21 cellular contexts compared by ENCODE assay signal in the genomic region with DNA sequence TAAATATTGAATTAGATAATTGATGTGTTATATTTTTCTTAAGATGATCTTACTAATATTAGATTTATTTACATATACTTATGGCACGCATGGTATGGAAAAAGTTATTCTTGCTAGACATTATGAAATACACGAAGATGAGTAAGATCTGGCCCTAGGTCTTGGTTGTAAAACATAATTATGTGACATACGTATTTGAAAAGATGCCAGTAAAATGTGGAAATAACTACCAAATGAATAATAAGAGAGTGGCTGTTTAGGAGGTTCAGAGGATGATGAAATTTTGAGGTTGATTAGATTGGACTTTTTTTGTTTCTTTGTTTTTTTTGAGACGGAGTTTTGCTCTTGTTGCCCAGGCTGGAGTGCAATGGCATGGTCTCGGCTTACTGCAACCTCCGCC. TPM values are rescaled to one million over a fixed set of nuclear protein-coding genes. Genes with fewer than 3 reads are reported as not detected.
DNase-seq lines count a peak whose midpoint lies in the region; ATAC-seq, FAIRE-seq and TF ChIP-seq lines count a peak whose summit lies in the region.
"Had no signal": no experiment of that assay in that cellular context is flagged by ENCODE, and none has a peak within 500 bp of the region (broad histone marks: within the 10 kb centered on the region; RNA-seq: fewer than 3 reads in every experiment).

No MANE protein-coding gene starts in this region.

- peaks cover 3% of the 10 kb centered on the region for H3K23me2 ChIP-seq in H9 (ENCODE audit: insufficient read length, low read depth, low read length, poor library complexity, severe bottlenecking)

- H3K27ac ChIP-seq in brain microvascular endothelial cell: peak overlapping the region; percentile 51
- peak overlapping the region; percentile 40 for H3K27ac ChIP-seq in keratinocyte (ENCODE audit: control insufficient read depth, insufficient read depth, low read length)
- H3K27ac ChIP-seq in H9 (ENCODE audit: insufficient read length, low read depth, low read length): no peak overlapping the region

- H3K9ac ChIP-seq in keratinocyte (ENCODE audit: control insufficient read depth, extremely low read depth, insufficient read depth, low read length): no peak overlapping the region
- H3K9ac ChIP-seq in H9 (ENCODE audit: extremely low read depth, insufficient read length, low read length): no peak overlapping the region

- no peak overlapping the region for H3K14ac ChIP-seq in H9 (ENCODE audit: insufficient read depth, low read length)

- H4K8ac ChIP-seq in H9 (replicated peaks; ENCODE audit: insufficient read length, low read depth, low read length): no peak overlapping the region

- no peaks in the 10 kb centered on the region for H3K9me3 Mint-ChIP-seq in H9
- H3K9me3 Mint-ChIP-seq in activated CD4-positive, alpha-beta memory T cell treated with anti-CD3 and anti-CD28 coated beads, Interleukin-2, amount 10 ng/mL, durations not matched to agents 7 days and 5 days: no peaks in the 10 kb centered on the region
- H3K9me3 Mint-ChIP-seq: activated B cell treated with CpG ODN at 0.5 μM for 24 hours; activated naive CD4-positive, alpha-beta T cell treated with anti-CD3 and anti-CD28 coated beads, Interleukin-2, amount 50 U/mL, for 24 hours; CD4-positive, CD25-positive, alpha-beta regulatory T cell; naive thymus-derived CD8-positive, alpha-beta T cell had no signal

- H3K36me3 Mint-ChIP-seq in H9 (ENCODE audit: insufficient read depth in 1 of 3, low read depth in 3 of 3): peaks cover 0 to 4% (median 0%) of the 10 kb centered on the region in 3 experiments; a peak in 2 of 7 replicates
- H3K36me3 Mint-ChIP-seq in activated CD4-positive, alpha-beta memory T cell treated with anti-CD3 and anti-CD28 coated beads, Interleukin-2, amount 10 ng/mL, durations not matched to agents 7 days and 5 days (ENCODE audit: low read depth): peaks cover 8% of the 10 kb centered on the region

- H3K4me1 Mint-ChIP-seq in H9: peaks cover 3 to 11% of the 10 kb centered on the region in 2 experiments; a peak in 3 of 4 replicates
- H3K4me1 Mint-ChIP-seq in activated CD4-positive, alpha-beta memory T cell treated with anti-CD3 and anti-CD28 coated beads, Interleukin-2, amount 10 ng/mL, durations not matched to agents 7 days and 5 days: no peaks in the 10 kb centered on the region
- H3K4me1 Mint-ChIP-seq: activated B cell treated with CpG ODN at 0.5 μM for 24 hours; activated naive CD4-positive, alpha-beta T cell treated with anti-CD3 and anti-CD28 coated beads, Interleukin-2, amount 50 U/mL, for 24 hours; CD4-positive, CD25-positive, alpha-beta regulatory T cell; naive thymus-derived CD8-positive, alpha-beta T cell had no signal

- H4K91ac ChIP-seq in H9 (ENCODE audit: insufficient read length, low read depth, low read length): no peak overlapping the region

- H3T11ph ChIP-seq in H9 (ENCODE audit: low read length): no peak overlapping the region

- no peak overlapping the region for H2BK15ac ChIP-seq in H9 (ENCODE audit: low read depth, low read length)

- peak; percentile 82 to 85 for DNase-seq in AML-193 (lab: John Stamatoyannopoulos, UW)
- peak; percentile 95 for DNase-seq in MV-4-11 (lab: John Stamatoyannopoulos, UW)
- peak; percentile 12 for DNase-seq in brain microvascular endothelial cell
- DNase-seq in keratinocyte (ENCODE audit: low read depth, low spot score): peak; percentile 49
- no peak for DNase-seq in NCI-H345 (lab: John Stamatoyannopoulos, UW)
- DNase-seq in H9: no peak
- DNase-seq in activated CD4-positive, alpha-beta memory T cell treated with anti-CD3 and anti-CD28 coated beads, Interleukin-2, amount 10 ng/mL, durations not matched to agents 7 days and 5 days: no peak
- DNase-seq: activated B cell treated with CpG ODN at 0.5 μM for 24 hours; CD4-positive, CD25-positive, alpha-beta regulatory T cell; cerebellar nuclear complex; hippocampal formation; MG63; naive thymus-derived CD8-positive, alpha-beta T cell; retina; stimulated activated CD4-positive, alpha-beta T cell treated with anti-CD3 and anti-CD28 coated beads, Interleukin-2, amount 100 ng/mL, for 24 hours; SW 1271 had no signal

- H4K20me1 ChIP-seq in keratinocyte (ENCODE audit: control insufficient read depth, extremely low read depth, insufficient read depth, low read length): no peaks in the 10 kb centered on the region
- no peaks in the 10 kb centered on the region for H4K20me1 ChIP-seq in H9 (ENCODE audit: control insufficient read depth, insufficient read depth, insufficient read length)

- H3K27ac Mint-ChIP-seq in H9: no peak overlapping the region
- no peak overlapping the region for H3K27ac Mint-ChIP-seq in activated CD4-positive, alpha-beta memory T cell treated with anti-CD3 and anti-CD28 coated beads, Interleukin-2, amount 10 ng/mL, durations not matched to agents 7 days and 5 days
- H3K27ac Mint-ChIP-seq: activated B cell treated with CpG ODN at 0.5 μM for 24 hours; activated naive CD4-positive, alpha-beta T cell treated with anti-CD3 and anti-CD28 coated beads, Interleukin-2, amount 50 U/mL, for 24 hours; CD4-positive, CD25-positive, alpha-beta regulatory T cell; naive thymus-derived CD8-positive, alpha-beta T cell had no signal

- CTCF ChIA-PET in activated CD4-positive, alpha-beta memory T cell treated with anti-CD3 and anti-CD28 coated beads, Interleukin-2, amount 10 ng/mL, durations not matched to agents 7 days and 5 days (lab: Charles Lee): no interaction called here

- WGBS in H9 (ENCODE audit: extremely low coverage, insufficient read length, low lambda C conversion rate): no CpG with 5 or more reads among the region's 6 CpGs

- H3K4me1 ChIP-seq in keratinocyte (ENCODE audit: control insufficient read depth, extremely low read depth, insufficient read depth, low read length): peaks cover 15% of the 10 kb centered on the region
- no peaks in the 10 kb centered on the region for H3K4me1 ChIP-seq in H9 (ENCODE audit: insufficient read depth, low read length)

- H3K79me1 ChIP-seq in H9 (ENCODE audit: insufficient read depth, low read depth, low read length, poor library complexity, severe bottlenecking): no peaks in the 10 kb centered on the region

- H2BK120ac ChIP-seq in H9 (ENCODE audit: low read depth, low read length, poor library complexity, severe bottlenecking): no peak overlapping the region

- no peak overlapping the region for H2BK12ac ChIP-seq in H9 (ENCODE audit: insufficient read length, low read depth, low read length)

- no peak overlapping the region for H3K4ac ChIP-seq in H9 (ENCODE audit: low read depth, low read length)

- H3K79me2 ChIP-seq in keratinocyte (ENCODE audit: control insufficient read depth, insufficient read depth, low read length) (no peaks in the 10 kb centered on the region), H9 (ENCODE audit: insufficient read depth, low read length) (no peaks in the 10 kb centered on the region)

- H3K36me3 ChIP-seq in brain microvascular endothelial cell (replicated peaks): no peaks in the 10 kb centered on the region
- no peaks in the 10 kb centered on the region for H3K36me3 ChIP-seq in keratinocyte (ENCODE audit: control insufficient read depth in 2 of 2, extremely low read depth in 1 of 2, insufficient read depth in 2 of 2, low read length in 2 of 2)
- H3K36me3 ChIP-seq: MG63 had no signal

- no peak for ATAC-seq in HG03432 (IDR thresholded peaks at IDR 0.05; ENCODE audit: unreplicated experiment)
- ATAC-seq: left lobe of liver; naive thymus-derived CD8-positive, alpha-beta T cell had no signal

- no peaks in the 10 kb centered on the region for H3K27me3 ChIP-seq in brain microvascular endothelial cell (replicated peaks)
- H3K27me3 ChIP-seq in keratinocyte (ENCODE audit: control insufficient read depth, extremely low read depth, insufficient read depth, low read length): no peaks in the 10 kb centered on the region
- no peaks in the 10 kb centered on the region for H3K27me3 ChIP-seq in H9 (ENCODE audit: insufficient read depth, low read length)
- H3K27me3 ChIP-seq: MG63 had no signal

- no peak overlapping the region for H3K18ac ChIP-seq in H9 (ENCODE audit: insufficient read length, low read depth, low read length)

- no peak overlapping the region for H2BK5ac ChIP-seq in H9 (ENCODE audit: insufficient read length, low read length)

- H2AFZ ChIP-seq in keratinocyte (ENCODE audit: control insufficient read depth, low read length): no peak overlapping the region
- H2AFZ ChIP-seq in H9 (ENCODE audit: low read length): no peak overlapping the region

- no peak overlapping the region for H3K23ac ChIP-seq in H9 (ENCODE audit: insufficient read length, low read depth, low read length)

- H2AK5ac ChIP-seq in H9 (ENCODE audit: insufficient read length, low read length): no peak overlapping the region

- no peak for TF ChIP-seq CTCF in brain microvascular endothelial cell (IDR thresholded peaks at IDR 0.05; ENCODE audit: low read depth, low read length, missing control alignments)
- no peak for TF ChIP-seq CTCF in keratinocyte (optimal IDR thresholded peaks at IDR 0.05 in 1 of 3, IDR thresholded peaks at IDR 0.05 in 1 of 3, conservative IDR thresholded peaks at IDR 0.05 in 1 of 3; ENCODE audit: extremely low read depth in 1 of 3, insufficient read depth in 2 of 3, low read length in 3 of 3)
- no peak for TF ChIP-seq CTCF in H9 (conservative IDR thresholded peaks at IDR 0.05)

- no peaks in the 10 kb centered on the region for H3K9me3 ChIP-seq in keratinocyte (ENCODE audit: control insufficient read depth, low read depth, low read length)
- H3K9me3 ChIP-seq in H9 (ENCODE audit: control insufficient read depth, low read depth, low read length): no peaks in the 10 kb centered on the region
- H3K9me3 ChIP-seq: MG63 had no signal

- in situ Hi-C loops in brain microvascular endothelial cell (cut with HindIII; ENCODE audit: low pct_ligation_motif_present, low sequenced_read_pairs): no loop called here

- no peak overlapping the region for H3K56ac ChIP-seq in H9 (ENCODE audit: insufficient read length, low read depth, low read length)

- FAIRE-seq in keratinocyte (lab: Jason Lieb, UNC): no peak
- FAIRE-seq: endometrium, GM12891 had no signal

- H3K27me3 Mint-ChIP-seq in H9 (ENCODE audit: low read depth): no peaks in the 10 kb centered on the region
- no peaks in the 10 kb centered on the region for H3K27me3 Mint-ChIP-seq in activated CD4-positive, alpha-beta memory T cell treated with anti-CD3 and anti-CD28 coated beads, Interleukin-2, amount 10 ng/mL, durations not matched to agents 7 days and 5 days
- H3K27me3 Mint-ChIP-seq: activated B cell treated with CpG ODN at 0.5 μM for 24 hours; activated naive CD4-positive, alpha-beta T cell treated with anti-CD3 and anti-CD28 coated beads, Interleukin-2, amount 50 U/mL, for 24 hours; CD4-positive, CD25-positive, alpha-beta regulatory T cell; naive thymus-derived CD8-positive, alpha-beta T cell had no signal

- no peaks in the 10 kb centered on the region for H3K9me1 ChIP-seq in keratinocyte (ENCODE audit: control insufficient read depth, extremely low read depth, insufficient read depth, low read length)

- H3K4me3 ChIP-seq in brain microvascular endothelial cell (ENCODE audit: low read depth, low read length): no peak overlapping the region
- H3K4me3 ChIP-seq in keratinocyte (ENCODE audit: control insufficient read depth in 2 of 3, extremely low read depth in 1 of 3, insufficient read depth in 2 of 3, low read depth in 1 of 3, low read length in 3 of 3): no peak overlapping the region
- H3K4me3 ChIP-seq: MG63 had no signal

- H4K5ac ChIP-seq in H9 (ENCODE audit: insufficient read length, low read depth, low read length): no peak overlapping the region

- POLR2A ChIA-PET in activated CD4-positive, alpha-beta memory T cell treated with anti-CD3 and anti-CD28 coated beads, Interleukin-2, amount 10 ng/mL, durations not matched to agents 7 days and 5 days (lab: Charles Lee): no interaction called here

- H3K4me2 ChIP-seq in keratinocyte (ENCODE audit: control insufficient read depth, extremely low read depth, insufficient read depth, low read depth, low read length): no peak overlapping the region
- H3K4me2 ChIP-seq in H9 (ENCODE audit: insufficient read depth, insufficient read length, low read length): no peak overlapping the region

- H3K4me3 Mint-ChIP-seq in H9: no peak overlapping the region
- H3K4me3 Mint-ChIP-seq in activated CD4-positive, alpha-beta memory T cell treated with anti-CD3 and anti-CD28 coated beads, Interleukin-2, amount 10 ng/mL, durations not matched to agents 7 days and 5 days: no peak overlapping the region
- H3K4me3 Mint-ChIP-seq: activated B cell treated with CpG ODN at 0.5 μM for 24 hours; activated naive CD4-positive, alpha-beta T cell treated with anti-CD3 and anti-CD28 coated beads, Interleukin-2, amount 50 U/mL, for 24 hours; CD4-positive, CD25-positive, alpha-beta regulatory T cell; naive thymus-derived CD8-positive, alpha-beta T cell had no signal

- no peak overlapping the region for H2BK20ac ChIP-seq in H9 (ENCODE audit: low read depth, low read length, poor library complexity, severe bottlenecking)

- dilution Hi-C loops in keratinocyte (cut with MboI; ENCODE audit: extremely low pct_ligation_motif_present, low sequenced_read_pairs): no loop called here

RNA-seq across cellular contexts. Expression of a gene that starts 41.4 kb away (rescaled TPM):
- polyA plus RNA-seq in keratinocyte: 2.5 to 6.0 TPM (median 3.0 TPM) in 3 replicates
- polyA plus RNA-seq in keratinocyte (2011; ENCODE audit: low read depth): 6.5 TPM
- 0.97 and 2.0 TPM in 2 replicates for polyA plus RNA-seq in keratinocyte (2011; cell fraction: cytosol; rRNA removed)
- 5.8 and 6.2 TPM in 2 replicates for polyA plus RNA-seq in keratinocyte (2011; cell fraction: nucleus; rRNA removed)
- polyA plus RNA-seq in keratinocyte (2012; ENCODE audit: low replicate concordance): 2.6 and 4.0 TPM in 2 replicates
- 2.7 to 10.2 TPM (median 6.5 TPM) in 3 replicates for polyA minus RNA-seq in keratinocyte
- 6.1 TPM for polyA minus RNA-seq in keratinocyte (2011; cell fraction: cytosol; rRNA and poly(A)+ RNA removed)
- 9.3 and 15.2 TPM in 2 replicates for polyA minus RNA-seq in keratinocyte (2011; cell fraction: nucleus; rRNA and poly(A)+ RNA removed)
- total RNA-seq in H9 (2021): 9.1 and 11.9 TPM in 2 replicates
- total RNA-seq in activated CD4-positive, alpha-beta memory T cell treated with anti-CD3 and anti-CD28 coated beads, Interleukin-2, amount 10 ng/mL, durations not matched to agents 7 days and 5 days: 10 to 100 TPM; 12.7 to 13.3 TPM

RNA-seq across cellular contexts. Expression of a gene that starts 42.8 kb away (rescaled TPM):
- polyA plus RNA-seq in keratinocyte: 49.1 to 98.8 TPM (median 55.7 TPM) in 3 replicates
- polyA plus RNA-seq in keratinocyte (2011; ENCODE audit: low read depth): 91.5 TPM
- 43.7 and 63.7 TPM in 2 replicates for polyA plus RNA-seq in keratinocyte (2011; cell fraction: cytosol; rRNA removed)
- polyA plus RNA-seq in keratinocyte (2011; cell fraction: nucleus; rRNA removed): 33.1 and 58.6 TPM in 2 replicates
- polyA plus RNA-seq in keratinocyte (2012; ENCODE audit: low replicate concordance): 40.9 and 74.1 TPM in 2 replicates
- polyA minus RNA-seq in keratinocyte: 1.7 to 8.1 TPM (median 2.7 TPM) in 3 replicates
- 12.3 TPM for polyA minus RNA-seq in keratinocyte (2011; cell fraction: cytosol; rRNA and poly(A)+ RNA removed)
- polyA minus RNA-seq in keratinocyte (2011; cell fraction: nucleus; rRNA and poly(A)+ RNA removed): 5.3 and 9.7 TPM in 2 replicates
- total RNA-seq in H9 (2021): 154 and 157 TPM in 2 replicates
- total RNA-seq in activated CD4-positive, alpha-beta memory T cell treated with anti-CD3 and anti-CD28 coated beads, Interleukin-2, amount 10 ng/mL, durations not matched to agents 7 days and 5 days: 10 to 100 TPM; 54.9 to 57.7 TPM

Comparison
In these comparisons a context has a peak if more than half of its experiments do, and no peak if none do; other contexts are left out.
1. DNase-seq: peak in AML-193 (2 of 2), MV-4-11 (single experiment), brain microvascular endothelial cell (single experiment) and keratinocyte (single experiment); none in NCI-H345 (single experiment), H9 (single experiment) and activated CD4-positive, alpha-beta memory T cell treated with anti-CD3 and anti-CD28 coated beads, Interleukin-2, amount 10 ng/mL, durations not matched to agents 7 days and 5 days (single experiment).